In genomic region chr11:96229354-96229973, GRCh38 we compare ENCODE assay signal across 9 cellular contexts.
DNase-seq lines count a peak whose midpoint lies in the region; ATAC-seq and TF ChIP-seq lines count a peak whose summit lies in the region.
"Had no signal": no experiment of that assay in that cellular context is flagged by ENCODE, and none has a peak within 500 bp of the region (broad histone marks: within the 10 kb centered on the region; RNA-seq: fewer than 3 reads in every experiment).

No MANE protein-coding gene starts in this region.

- H3K4me2 ChIP-seq in GM23338 (no peak overlapping the region), osteoblast (ENCODE audit: insufficient read depth, low read length) (peak overlapping the region; percentile 70)

- H3K9me3 Mint-ChIP-seq in GM23338: no peaks in the 10 kb centered on the region

- no peaks in the 10 kb centered on the region for H3K27me3 ChIP-seq in ACC112 (ENCODE audit: insufficient read depth, low read length)
- no peaks in the 10 kb centered on the region for H3K27me3 ChIP-seq in GM23338 (ENCODE audit: insufficient read depth)
- H3K27me3 ChIP-seq in adipocyte (replicated peaks; ENCODE audit: control insufficient read depth, insufficient read depth, low read length): no peaks in the 10 kb centered on the region
- no peaks in the 10 kb centered on the region for H3K27me3 ChIP-seq in osteoblast (ENCODE audit: insufficient read depth, low read length)

- TF ChIP-seq CTCF in GM23338 (conservative IDR thresholded peaks at IDR 0.05; ENCODE audit: low read depth in 2 of 2) (no peak), osteoblast (IDR thresholded peaks at IDR 0.05; ENCODE audit: extremely low read depth, low read depth, low read length) (no peak)

- H3K9ac ChIP-seq in adipocyte (ENCODE audit: low read length): peak overlapping the region; percentile 13

- H3K9me2 ChIP-seq in GM23338 (ENCODE audit: insufficient read depth): no peaks in the 10 kb centered on the region

- peaks cover 2% of the 10 kb centered on the region for H3K27me3 Mint-ChIP-seq in GM23338 (ENCODE audit: insufficient read depth, low read depth, poor library complexity)

- H3K4me3 Mint-ChIP-seq in GM23338: no peak overlapping the region

- H3K27ac ChIP-seq in ACC112 (ENCODE audit: low read depth, low read length) (peak overlapping the region; percentile 98), GM23338 (ENCODE audit: low read depth) (no peak overlapping the region), osteoblast (ENCODE audit: low read depth, low read length) (peak overlapping the region; percentile 96)

- peaks cover 56% of the 10 kb centered on the region for H3K4me1 ChIP-seq in ACC112 (ENCODE audit: control insufficient read depth, insufficient read depth, low read length, unreplicated experiment)
- H3K4me1 ChIP-seq in GM23338 (ENCODE audit: insufficient read depth): no peaks in the 10 kb centered on the region
- peaks cover 35% of the 10 kb centered on the region for H3K4me1 ChIP-seq in adipocyte (ENCODE audit: control insufficient read depth, insufficient read depth, low read length)
- peaks cover 33% of the 10 kb centered on the region for H3K4me1 ChIP-seq in osteoblast (ENCODE audit: insufficient read depth, low read length)

- peaks cover 8% of the 10 kb centered on the region for H3K36me3 ChIP-seq in ACC112 (ENCODE audit: insufficient read depth, low read length)
- no peaks in the 10 kb centered on the region for H3K36me3 ChIP-seq in GM23338 (ENCODE audit: insufficient read depth)
- no peaks in the 10 kb centered on the region for H3K36me3 ChIP-seq in adipocyte (ENCODE audit: control insufficient read depth, insufficient read depth, low read length, severe bottlenecking)
- H3K36me3 ChIP-seq in osteoblast (ENCODE audit: insufficient read depth, low read length): no peaks in the 10 kb centered on the region

- H3K9me3 ChIP-seq in adipocyte (ENCODE audit: control insufficient read depth, low read length) (no peaks in the 10 kb centered on the region), osteoblast (ENCODE audit: low read depth, low read length) (no peaks in the 10 kb centered on the region)

- H3K4me3 ChIP-seq in ACC112 (ENCODE audit: low read depth, low read length) (peak overlapping the region; percentile 32; the same call in 1 of the 2 replicates), GM23338 (no peak overlapping the region), adipocyte (ENCODE audit: low read length) (no peak overlapping the region), osteoblast (ENCODE audit: insufficient read depth, low read length) (peak overlapping the region; percentile 4)

- H4K20me1 ChIP-seq in GM23338 (replicated peaks; ENCODE audit: insufficient read depth) (no peaks in the 10 kb centered on the region), osteoblast (ENCODE audit: insufficient read depth, low read length) (no peaks in the 10 kb centered on the region)

- no peak overlapping the region for H2AFZ ChIP-seq in ACC112 (ENCODE audit: low read length, unreplicated experiment)
- H2AFZ ChIP-seq in GM23338: no peak overlapping the region
- no peak overlapping the region for H2AFZ ChIP-seq in osteoblast (ENCODE audit: low read length)

- H3F3A ChIP-seq in GM23338 (replicated peaks; ENCODE audit: low read depth): no peaks in the 10 kb centered on the region

- H3K27ac Mint-ChIP-seq in GM23338: no peak overlapping the region

- no peaks in the 10 kb centered on the region for H3K36me3 Mint-ChIP-seq in GM23338 (ENCODE audit: low read depth)

- peaks cover 72% of the 10 kb centered on the region for H3K79me2 ChIP-seq in ACC112 (ENCODE audit: control insufficient read depth, insufficient read depth, low read length, unreplicated experiment)
- no peaks in the 10 kb centered on the region for H3K79me2 ChIP-seq in GM23338 (replicated peaks; ENCODE audit: insufficient read depth)
- peaks cover 70% of the 10 kb centered on the region for H3K79me2 ChIP-seq in osteoblast (ENCODE audit: insufficient read depth, low read length)

- peaks cover 9% of the 10 kb centered on the region for H3K4me1 Mint-ChIP-seq in GM23338

- peak; percentile 31; the same call in 2 of the 3 replicates for ATAC-seq in GM23338

- DNase-seq in GM23338 (ENCODE audit: low spot score): no peak
- DNase-seq in adipocyte (ENCODE audit: low read depth): no peak
- peak; percentile 35 for DNase-seq in osteoblast (ENCODE audit: insufficient read length, low spot score, missing footprints)
- no peak for DNase-seq in RPMI8226
- no peak for DNase-seq in stimulated activated CD8-positive, alpha-beta memory T cell treated with anti-CD3 and anti-CD28 coated beads, Interleukin-4, amount 100 ng/mL, for 48 hours
- DNase-seq in hepatic stellate cell (ENCODE audit: low spot score): no peak
- no peak for DNase-seq in inferior parietal cortex (ENCODE audit: extremely low spot score)
- DNase-seq: DND-41 had no signal

TF ChIP-seq in GM23338, 12 proteins besides CTCF, POLR2A, EP300 and RAD21 (continues in another document):
- TF ChIP-seq CREB1 (CRISPR knock-in tag; IDR thresholded peaks at IDR 0.05; ENCODE audit: low read depth): no peak
- no peak for TF ChIP-seq ETS1 (IDR thresholded peaks at IDR 0.05)
- TF ChIP-seq ZNF114 (CRISPR knock-in tag; IDR thresholded peaks at IDR 0.05): no peak
- no peak for TF ChIP-seq NANOG (IDR thresholded peaks at IDR 0.05; ENCODE audit: borderline replicate concordance)
- TF ChIP-seq JUNB (IDR thresholded peaks at IDR 0.05; ENCODE audit: unreplicated experiment): no peak
- no peak for TF ChIP-seq REST (IDR thresholded peaks at IDR 0.05; ENCODE audit: unreplicated experiment)
- TF ChIP-seq EZH2 (IDR thresholded peaks at IDR 0.05; ENCODE audit: low read depth, unreplicated experiment): no peak

Comparison
In these comparisons a context has a peak if more than half of its experiments do, and no peak if none do; other contexts are left out.
1. H3K4me3 ChIP-seq: peak in ACC112 (single experiment) and osteoblast (single experiment); none in GM23338 (single experiment) and adipocyte (single experiment).